ENCODE assay signal across 28 cellular contexts in genomic region chr2:18819566-18819965, GRCh38.
"Had no signal": no experiment of that assay in that cellular context is flagged by ENCODE, and none has a peak within 500 bp of the region (broad histone marks: within the 10 kb centered on the region; RNA-seq: fewer than 3 reads in every experiment).

No MANE protein-coding gene starts in this region.

- H3K9me3 ChIP-seq: ovary, psoas muscle, spleen, thoracic aorta, thyroid gland, tibial nerve, upper lobe of left lung, uterus had no signal

- H3K4me3 ChIP-seq: neural progenitor cell, ovary, psoas muscle, skin epidermis, smooth muscle cell, spleen, thoracic aorta, thyroid gland, tibial nerve, upper lobe of left lung, uterus had no signal

- DNase-seq: naive thymus-derived CD4-positive, alpha-beta T cell; natural killer cell; occipital lobe; ovary; posterior cingulate gyrus; psoas muscle; right cardiac atrium; spleen; stimulated activated CD4-positive, alpha-beta T cell treated with anti-CD3 and anti-CD28 coated beads, Interleukin-12 subunit alpha, Interleukin-12 subunit beta, amount 100 ng/mL, for 4 hours; stimulated activated CD4-positive, alpha-beta T cell treated with anti-CD3 and anti-CD28 coated beads, Interleukin-1b, Interleukin-23, amount 100 ng/mL, for 48 hours; stimulated activated CD4-positive, alpha-beta T cell treated with anti-CD3 and anti-CD28 coated beads, Interleukin-4, amount 100 ng/mL, for 1 hour; stimulated activated CD4-positive, alpha-beta T cell treated with anti-CD3 and anti-CD28 coated beads, Interleukin-4, amount 100 ng/mL, for 4 hours; stimulated activated CD8-positive, alpha-beta memory T cell treated with anti-CD3 and anti-CD28 coated beads, Interleukin-4, amount 100 ng/mL, for 48 hours; stimulated activated naive CD4-positive, alpha-beta T cell; stimulated activated naive CD8-positive, alpha-beta T cell treated with anti-CD3 and anti-CD28 coated beads, Interleukin-15, amount 100 ng/mL, for 72 hours; stimulated activated naive CD8-positive, alpha-beta T cell treated with anti-CD3 and anti-CD28 coated beads, Interleukin-15, Interleukin-2, amounts not matched to agents 100 U/mL and 50 U/mL, for 24 hours; thyroid gland; trophoblast cell; upper lobe of left lung; uterus had no signal

- H3K27me3 ChIP-seq: neural progenitor cell, ovary, spleen, thyroid gland, tibial nerve, upper lobe of left lung, uterus had no signal

- H3K4me2 ChIP-seq: neural progenitor cell, smooth muscle cell had no signal

- H3K4me1 ChIP-seq: neural progenitor cell, parathyroid adenoma, spleen, thyroid gland, upper lobe of left lung, uterus had no signal

- H3K36me3 ChIP-seq: neural progenitor cell, ovary, spleen, thoracic aorta, thyroid gland, tibial nerve, upper lobe of left lung, uterus had no signal

- H2AFZ ChIP-seq: neural progenitor cell, parathyroid adenoma had no signal

- H3K79me2 ChIP-seq: parathyroid adenoma had no signal

- H3K27ac ChIP-seq: neural progenitor cell, ovary, parathyroid adenoma, psoas muscle, skin epidermis, spleen, thoracic aorta, thyroid gland, tibial nerve, upper lobe of left lung, uterus had no signal

- H3K9ac ChIP-seq: neural progenitor cell, parathyroid adenoma had no signal

- ATAC-seq: naive thymus-derived CD4-positive, alpha-beta T cell; natural killer cell; psoas muscle; right cardiac atrium; sciatic nerve; stimulated activated memory B cell treated with anti-CD40 and anti-IgM and Interleukin-4, amounts not matched to agents 10 μg/mL and 1 μg/mL and 100 μg/mL, for 72 hours; stimulated activated naive CD8-positive, alpha-beta T cell treated with anti-CD3 and anti-CD28 coated beads, Interleukin-15, amount 100 ng/mL, for 72 hours; stimulated activated naive CD8-positive, alpha-beta T cell treated with anti-CD3 and anti-CD28 coated beads, Interleukin-15, Interleukin-2, amounts not matched to agents 100 U/mL and 50 U/mL, for 24 hours had no signal
